In genomic region chr12:12024958-12025682, GRCh38 we compare ENCODE assay signal across 8 cellular contexts. TPM values are rescaled to one million over a fixed set of nuclear protein-coding genes. Genes with fewer than 3 reads are reported as not detected.
DNase-seq lines count a peak whose midpoint lies in the region; ATAC-seq and TF ChIP-seq lines count a peak whose summit lies in the region.

No MANE protein-coding gene starts in this region.

- H3K9ac ChIP-seq in MM.1S (ENCODE audit: low read length), result peak overlapping the region; percentile 36

- POLR2A ChIA-PET in Caco-2 (lab: Charles Lee), result no interaction called here

- H4K20me1 ChIP-seq in MM.1S (ENCODE audit: insufficient read depth, low read length), result no peaks in the 10 kb centered on the region

- H3K36me3 Mint-ChIP-seq in progenitor cell of endocrine pancreas (ENCODE audit: insufficient read depth) (no peaks in the 10 kb centered on the region), Caco-2 (ENCODE audit: insufficient read depth, unreplicated experiment) (no peaks in the 10 kb centered on the region)

- H3K79me2 ChIP-seq in MM.1S (ENCODE audit: low read length), result no peaks in the 10 kb centered on the region

- H3K9me3 ChIP-seq in MM.1S (replicated peaks; ENCODE audit: insufficient read depth, low read length) (no peaks in the 10 kb centered on the region), esophagus muscularis mucosa (no peaks in the 10 kb centered on the region), Caco-2 (0 out of 2 replicates have a peak, but pooled peaks cover 4% of the 10 kb centered on the region)

- intact Hi-C loops in esophagus muscularis mucosa (cut with DNase I), result no loop called here
- intact Hi-C loops in Caco-2 (cut with micrococcal nuclease; ENCODE audit: unreplicated experiment), result no loop called here

- peak overlapping the region; percentile 51 for H3K4me2 ChIP-seq in MM.1S (ENCODE audit: low read depth, low read length)

- H3K4me3 ChIP-seq in MM.1S (ENCODE audit: low read length) (peak overlapping the region; percentile 42; the same call in 1 of the 2 replicates), esophagus muscularis mucosa (no peak overlapping the region), Caco-2 (ENCODE audit: low read depth, low read length) (no peak overlapping the region)

- H3K27ac Mint-ChIP-seq in progenitor cell of endocrine pancreas (no peak overlapping the region), Caco-2 (ENCODE audit: unreplicated experiment) (no peak overlapping the region)

- peaks cover 21% of the 10 kb centered on the region for H3F3A ChIP-seq in MM.1S (ENCODE audit: insufficient read depth, low read length)

- CTCF ChIA-PET in Caco-2 (lab: Charles Lee), result no interaction called here

- H3K4me3 Mint-ChIP-seq in progenitor cell of endocrine pancreas (ENCODE audit: low read depth) (no peak overlapping the region), Caco-2 (ENCODE audit: unreplicated experiment) (no peak overlapping the region)

- no peak for TF ChIP-seq CTCF in MM.1S (IDR thresholded peaks at IDR 0.05; ENCODE audit: low read length)
- TF ChIP-seq CTCF in esophagus muscularis mucosa (IDR thresholded peaks at IDR 0.05), result no peak
- no peak for TF ChIP-seq CTCF in progenitor cell of endocrine pancreas (IDR thresholded peaks at IDR 0.05; ENCODE audit: unreplicated experiment)
- no peak for TF ChIP-seq CTCF in Caco-2 (IDR thresholded peaks at IDR 0.05; ENCODE audit: insufficient read depth in 1 of 2, low read depth in 1 of 2, low read length in 1 of 2, severe bottlenecking in 1 of 2, unreplicated experiment in 1 of 2)

- TF ChIP-seq POLR2A in esophagus muscularis mucosa (IDR thresholded peaks at IDR 0.05; ENCODE audit: low read depth), result no peak

- no peaks in the 10 kb centered on the region for H3K36me3 ChIP-seq in MM.1S (replicated peaks; ENCODE audit: insufficient read depth, low read length)
- H3K36me3 ChIP-seq in esophagus muscularis mucosa, result no peaks in the 10 kb centered on the region
- no peaks in the 10 kb centered on the region for H3K36me3 ChIP-seq in Caco-2 (ENCODE audit: control insufficient read depth, insufficient read depth, low read length)

- peak overlapping the region; percentile 78 for H3K27ac ChIP-seq in MM.1S (ENCODE audit: low read length)
- H3K27ac ChIP-seq in esophagus muscularis mucosa (replicated peaks in 1 of 4), result no peak overlapping the region

- peak; percentile 89 for DNase-seq in MM.1S
- peak; percentile 74 for DNase-seq in esophagus muscularis mucosa (ENCODE audit: extremely low spot score)
- no peak for DNase-seq in progenitor cell of endocrine pancreas (ENCODE audit: low spot score, unreplicated experiment)
- no peak for DNase-seq in Caco-2
- no peak for DNase-seq in SKM-1 treated with dmso at 0.1 percent for 144 hours (lab: John Stamatoyannopoulos, UW; ENCODE audit: unreplicated experiment)
- no peak for DNase-seq in NOMO-1 treated with dmso at 0.1 percent for 144 hours (lab: John Stamatoyannopoulos, UW; ENCODE audit: unreplicated experiment)

- peak overlapping the region; percentile 32 for H2AFZ ChIP-seq in MM.1S (ENCODE audit: low read length)

- no peaks in the 10 kb centered on the region for H3K27me3 ChIP-seq in MM.1S (replicated peaks; ENCODE audit: insufficient read depth, low read length)
- no peaks in the 10 kb centered on the region for H3K27me3 ChIP-seq in esophagus muscularis mucosa
- H3K27me3 ChIP-seq in Caco-2 (replicated peaks; ENCODE audit: control insufficient read depth, insufficient read depth, low read length), result peaks cover 2% of the 10 kb centered on the region; the same call in 1 of the 2 replicates

- H3K27me3 Mint-ChIP-seq in progenitor cell of endocrine pancreas (peaks cover 21% of the 10 kb centered on the region), Caco-2 (ENCODE audit: insufficient read depth, unreplicated experiment) (no peaks in the 10 kb centered on the region)

- H3K4me1 Mint-ChIP-seq in progenitor cell of endocrine pancreas (ENCODE audit: low read depth), result no peaks in the 10 kb centered on the region
- H3K4me1 Mint-ChIP-seq in Caco-2 (ENCODE audit: low read depth, unreplicated experiment), result peaks cover 16% of the 10 kb centered on the region

- no TSS peak for BruUV-seq in Caco-2 (replicated peaks; lab: Mats Ljungman, UMichigan)

- H3K4me1 ChIP-seq in MM.1S (ENCODE audit: low read length) (peaks cover 18% of the 10 kb centered on the region), esophagus muscularis mucosa (no peaks in the 10 kb centered on the region), Caco-2 (peaks cover 4% of the 10 kb centered on the region; the same call in 1 of the 2 replicates)

- WGBS in esophagus muscularis mucosa, result 75% methylated on average over 9 of the region's 9 CpGs

- no peak for TF ChIP-seq EP300 in esophagus muscularis mucosa (IDR thresholded peaks at IDR 0.05)

- H3K9me2 ChIP-seq in MM.1S (replicated peaks; ENCODE audit: insufficient read depth, low read length), result no peaks in the 10 kb centered on the region

- ATAC-seq in GM18502 (IDR thresholded peaks at IDR 0.05; ENCODE audit: poor library complexity, unreplicated experiment), result peak; percentile 89
- peak; percentile 82 for ATAC-seq in GM21619 (IDR thresholded peaks at IDR 0.05; ENCODE audit: unreplicated experiment)

- H3K9me3 Mint-ChIP-seq in progenitor cell of endocrine pancreas (ENCODE audit: low read depth) (peaks cover 14% of the 10 kb centered on the region), Caco-2 (ENCODE audit: unreplicated experiment) (peaks cover 36% of the 10 kb centered on the region)

RNA-seq across cellular contexts. Expression of gene BCL2L14, which starts 45.6 kb away (rescaled TPM):
- total RNA-seq in esophagus muscularis mucosa (not detected), progenitor cell of endocrine pancreas (1.1 and 1.4 TPM in 2 replicates), Caco-2 (2022) (5.9 and 8.0 TPM in 2 replicates)

Comparison
In these comparisons a context has a peak if more than half of its experiments do, and no peak if none do; other contexts are left out.
1. DNase-seq: peak in MM.1S (single experiment) and esophagus muscularis mucosa (single experiment); none in progenitor cell of endocrine pancreas (single experiment), Caco-2 (0 of 2), SKM-1 treated with dmso at 0.1 percent for 144 hours (single experiment) and NOMO-1 treated with dmso at 0.1 percent for 144 hours (single experiment).